In genomic region chr16:19520861-19521331, GRCh38 we compare ENCODE assay signal across 1 cellular context.
TF ChIP-seq lines count a peak whose summit lies in the region.

No MANE protein-coding gene starts in this region.

TF ChIP-seq in GM12878, 131 proteins besides CTCF, POLR2A, EP300 and RAD21:
- TF ChIP-seq TCF12 (IDR thresholded peaks at IDR 0.05; ENCODE audit: low read depth, low read length) (0 out of 2 replicates have a peak, but pooled peaks have one; percentile 35), NFXL1 (IDR thresholded peaks at IDR 0.05; ENCODE audit: borderline replicate concordance) (no peak)
